Comparison of ENCODE assay signal across 16 cellular contexts in the genomic region with DNA sequence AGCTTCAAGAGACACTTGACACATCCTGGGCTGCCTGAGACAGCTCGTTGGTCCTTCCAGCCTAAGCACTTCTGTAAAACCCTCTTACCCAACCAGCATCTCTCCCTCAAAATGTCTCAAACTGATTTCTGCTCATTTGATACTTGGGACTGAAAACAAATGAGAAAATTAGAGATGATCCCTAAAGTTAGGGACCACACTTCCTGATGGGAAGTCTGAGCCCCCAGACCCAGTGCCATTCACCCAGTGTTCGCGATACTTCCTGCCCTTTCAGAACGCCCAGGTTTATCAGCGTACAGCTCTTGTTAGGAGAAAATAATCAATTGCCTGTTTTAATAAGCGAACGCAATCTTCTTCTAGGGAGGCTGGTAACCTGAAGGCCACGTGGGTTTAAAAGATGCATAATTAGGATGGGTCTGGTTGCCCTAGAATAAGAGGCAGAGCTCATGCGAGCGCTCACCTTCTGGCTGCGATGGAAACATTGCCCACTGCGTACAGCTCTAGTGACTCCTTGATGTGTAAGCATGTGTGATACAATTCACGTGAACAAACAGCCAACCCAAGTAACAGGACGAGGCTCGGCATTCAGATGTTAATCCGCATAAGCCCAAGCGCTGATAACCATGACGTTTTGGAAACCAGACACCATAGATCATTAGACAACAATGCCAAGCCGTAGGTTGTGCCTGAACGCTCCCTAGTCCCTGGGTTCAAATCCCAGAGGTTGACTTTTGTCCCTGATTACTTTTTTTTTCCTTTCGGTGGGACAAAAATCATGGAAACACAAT.
"Had no signal": no experiment of that assay in that cellular context is flagged by ENCODE, and none has a peak within 500 bp of the region (broad histone marks: within the 10 kb centered on the region; RNA-seq: fewer than 3 reads in every experiment).

No MANE protein-coding gene starts in this region.

- H3K27me3 ChIP-seq: ascending aorta had no signal

- H3K27ac Mint-ChIP-seq: activated CD4-positive, alpha-beta T cell treated with anti-CD3 and anti-CD28 coated beads, Interleukin-2, amount 10 ng/mL, durations not matched to agents 24 days and 14 days; activated CD8-positive, alpha-beta T cell treated with anti-CD3 and anti-CD28 coated beads for 36 hours; activated T-helper 2 cell treated with anti-CD3 and anti-CD28 coated beads, Interferon-gamma antibody, Interleukin-2, Interleukin-4, amounts not matched to agents 10 μg/mL and 5 μg/mL and 100 μg/mL, durations not matched to agents 14 hours and 24 hours and 36 hours; nephron; stimulated activated naive CD8-positive, alpha-beta T cell treated with anti-CD3 and anti-CD28 coated beads, Interleukin-15, Interleukin-2, amounts not matched to agents 100 ng/mL and 50 ng/mL, for 24 hours had no signal

- H3K9me3 ChIP-seq: ascending aorta, breast epithelium, transverse colon had no signal

- H3K4me3 Mint-ChIP-seq: activated CD4-positive, alpha-beta T cell treated with anti-CD3 and anti-CD28 coated beads, Interleukin-2, amount 10 ng/mL, durations not matched to agents 24 days and 14 days; activated CD8-positive, alpha-beta T cell treated with anti-CD3 and anti-CD28 coated beads for 36 hours; nephron; stimulated activated naive CD8-positive, alpha-beta T cell treated with anti-CD3 and anti-CD28 coated beads, Interleukin-15, Interleukin-2, amounts not matched to agents 100 ng/mL and 50 ng/mL, for 24 hours had no signal

- DNase-seq: activated CD4-positive, alpha-beta T cell treated with anti-CD3 and anti-CD28 coated beads, Interleukin-2, amount 10 ng/mL, durations not matched to agents 24 days and 14 days; activated CD8-positive, alpha-beta T cell treated with anti-CD3 and anti-CD28 coated beads for 36 hours; activated naive CD4-positive, alpha-beta T cell treated with anti-CD3 and anti-CD28 coated beads, Interleukin-2, amount 50 U/mL, for 16 hours; activated T-cell treated with anti-CD3 and anti-CD28 coated beads, Interleukin-2, amount 50 U/mL, for 1 hour; effector CD4-positive, alpha-beta T cell; midbrain; occipital lobe; posterior cingulate gyrus; stimulated activated CD4-positive, alpha-beta T cell treated with anti-CD3 and anti-CD28 coated beads, Interleukin-2, amount 100 ng/mL, for 24 hours; T1000; transverse colon had no signal

- H3K36me3 ChIP-seq: ascending aorta, breast epithelium, transverse colon had no signal

- H3K27ac ChIP-seq: ascending aorta, breast epithelium, transverse colon had no signal

- H3K4me3 ChIP-seq: ascending aorta, breast epithelium, transverse colon had no signal

- H3K9me3 Mint-ChIP-seq: activated CD4-positive, alpha-beta T cell treated with anti-CD3 and anti-CD28 coated beads, Interleukin-2, amount 10 ng/mL, durations not matched to agents 24 days and 14 days; activated CD8-positive, alpha-beta T cell treated with anti-CD3 and anti-CD28 coated beads for 36 hours; activated T-helper 2 cell treated with anti-CD3 and anti-CD28 coated beads, Interferon-gamma antibody, Interleukin-2, Interleukin-4, amounts not matched to agents 10 μg/mL and 5 μg/mL and 100 μg/mL, durations not matched to agents 14 hours and 24 hours and 36 hours; nephron; stimulated activated naive CD8-positive, alpha-beta T cell treated with anti-CD3 and anti-CD28 coated beads, Interleukin-15, Interleukin-2, amounts not matched to agents 100 ng/mL and 50 ng/mL, for 24 hours had no signal

- H3K4me1 ChIP-seq: ascending aorta, breast epithelium, transverse colon had no signal

- H3K4me1 Mint-ChIP-seq: activated CD4-positive, alpha-beta T cell treated with anti-CD3 and anti-CD28 coated beads, Interleukin-2, amount 10 ng/mL, durations not matched to agents 24 days and 14 days; nephron had no signal

- H3K27me3 Mint-ChIP-seq: activated CD4-positive, alpha-beta T cell treated with anti-CD3 and anti-CD28 coated beads, Interleukin-2, amount 10 ng/mL, durations not matched to agents 24 days and 14 days had no signal
